19 cellular contexts compared by ENCODE assay signal in genomic region chr1:226700861-226701260, GRCh38. TPM values are rescaled to one million over a fixed set of nuclear protein-coding genes. Genes with fewer than 3 reads are reported as not detected.
DNase-seq lines count a peak whose midpoint lies in the region; ATAC-seq, FAIRE-seq and TF ChIP-seq lines count a peak whose summit lies in the region.
"Had no signal": no experiment of that assay in that cellular context is flagged by ENCODE, and none has a peak within 500 bp of the region (broad histone marks: within the 10 kb centered on the region; RNA-seq: fewer than 3 reads in every experiment).

No MANE protein-coding gene starts in this region.

- CTCF ChIA-PET in activated naive CD4-positive, alpha-beta T cell treated with anti-CD3 and anti-CD28 coated beads for 36 hours (lab: Charles Lee): interaction anchor here (0.6 to 2.1 kb wide), 10 partner anchors 8 to 75 kb away, joined by 3 to 6 read pairs (median 4); no protein-coding TSS in a partner anchor
- CTCF ChIA-PET in activated CD4-positive, alpha-beta memory T cell treated with anti-CD3 and anti-CD28 coated beads for 36 hours (lab: Charles Lee): interaction anchor here (0.8 to 4.2 kb wide), 5 partner anchors 13 to 127 kb away, joined by 3 to 16 read pairs (median 3); no protein-coding TSS in a partner anchor

- ATAC-seq in sciatic nerve: no peak
- ATAC-seq: left lobe of liver had no signal

- no peak for DNase-seq in activated naive CD4-positive, alpha-beta T cell treated with anti-CD3 and anti-CD28 coated beads for 36 hours
- no peak for DNase-seq in activated naive CD4-positive, alpha-beta T cell treated with anti-CD3 and anti-CD28 coated beads, Interleukin-2, amount 50 U/mL, for 16 hours
- DNase-seq in activated CD4-positive, alpha-beta memory T cell treated with anti-CD3 and anti-CD28 coated beads for 36 hours: no peak
- no peak for DNase-seq in mesothelial cell of epicardium (ENCODE audit: low spot score in 2 of 2, unreplicated experiment in 2 of 2)
- no peak for DNase-seq in NCI-H2107 treated with DMSO at 0.1 percent for 48 hours (lab: John Stamatoyannopoulos, UW; ENCODE audit: unreplicated experiment)
- no peak for DNase-seq in kidney
- no peak for DNase-seq in sciatic nerve (ENCODE audit: low spot score)
- DNase-seq: Calu3; hippocampal formation; NCI-H1105; NCI-H446 treated with DMSO at 0.1 percent for 48 hours; right lobe of liver; stimulated activated CD4-positive, alpha-beta T cell treated with anti-CD3 and anti-CD28 coated beads, Interleukin-2, amount 100 ng/mL, for 48 hours had no signal

- no peaks in the 10 kb centered on the region for H3K27me3 Mint-ChIP-seq in activated naive CD4-positive, alpha-beta T cell treated with anti-CD3 and anti-CD28 coated beads for 36 hours (ENCODE audit: low read depth)
- no peaks in the 10 kb centered on the region for H3K27me3 Mint-ChIP-seq in activated CD4-positive, alpha-beta memory T cell treated with anti-CD3 and anti-CD28 coated beads for 36 hours
- no peaks in the 10 kb centered on the region for H3K27me3 Mint-ChIP-seq in mesothelial cell of epicardium (ENCODE audit: low read depth)
- H3K27me3 Mint-ChIP-seq: dendritic cell treated with granulocyte-macrophage colony-stimulating factor and Interleukin-4, amounts not matched to agents 40 ng/mL and 50 ng/mL, for 4 days had no signal

- H3K9me3 ChIP-seq in kidney (ENCODE audit: control insufficient read depth in 1 of 2, low read length in 2 of 2): no peaks in the 10 kb centered on the region
- H3K9me3 ChIP-seq: right lobe of liver had no signal

- H3K9me3 Mint-ChIP-seq in activated naive CD4-positive, alpha-beta T cell treated with anti-CD3 and anti-CD28 coated beads for 36 hours: no peaks in the 10 kb centered on the region
- no peaks in the 10 kb centered on the region for H3K9me3 Mint-ChIP-seq in activated CD4-positive, alpha-beta memory T cell treated with anti-CD3 and anti-CD28 coated beads for 36 hours
- no peaks in the 10 kb centered on the region for H3K9me3 Mint-ChIP-seq in mesothelial cell of epicardium
- H3K9me3 Mint-ChIP-seq: dendritic cell treated with granulocyte-macrophage colony-stimulating factor and Interleukin-4, amounts not matched to agents 40 ng/mL and 50 ng/mL, for 4 days; neural progenitor cell had no signal

- peak overlapping the region; percentile 79 for H3K27ac Mint-ChIP-seq in activated naive CD4-positive, alpha-beta T cell treated with anti-CD3 and anti-CD28 coated beads for 36 hours
- peak overlapping the region; percentile 89 for H3K27ac Mint-ChIP-seq in activated CD4-positive, alpha-beta memory T cell treated with anti-CD3 and anti-CD28 coated beads for 36 hours
- H3K27ac Mint-ChIP-seq in mesothelial cell of epicardium: peak overlapping the region; percentile 12

- POLR2A ChIA-PET in activated CD4-positive, alpha-beta memory T cell treated with anti-CD3 and anti-CD28 coated beads for 36 hours (lab: Charles Lee): interaction anchor here (0.8 to 4.2 kb wide), 5 partner anchors 12 to 38 kb away, joined by 4 to 18 read pairs (median 5); partner anchors contain the start of gene ITPKB

- H3K27ac ChIP-seq in temporal lobe (ENCODE audit: low read depth, low read length) (peak overlapping the region; percentile 4), kidney (ENCODE audit: low read depth in 2 of 2, low read length in 2 of 2) (no peak overlapping the region)
- H3K27ac ChIP-seq: neural progenitor cell, right lobe of liver had no signal

- H3K4me3 ChIP-seq in kidney (ENCODE audit: low read length in 2 of 2): no peak overlapping the region
- H3K4me3 ChIP-seq: neural progenitor cell, right lobe of liver had no signal

- no peak for FAIRE-seq in kidney (lab: Jason Lieb, UNC)
- FAIRE-seq: GM18507, H1 had no signal

- intact Hi-C loops in activated naive CD4-positive, alpha-beta T cell treated with anti-CD3 and anti-CD28 coated beads for 36 hours (cut with micrococcal nuclease): no loop called here
- intact Hi-C loops in activated CD4-positive, alpha-beta memory T cell treated with anti-CD3 and anti-CD28 coated beads for 36 hours (cut with micrococcal nuclease): no loop called here
- intact Hi-C loops in kidney (cut with DNase I): no loop called here
- intact Hi-C loops in sciatic nerve (cut with DNase I): no loop called here

- H3K4me1 Mint-ChIP-seq in activated naive CD4-positive, alpha-beta T cell treated with anti-CD3 and anti-CD28 coated beads for 36 hours (ENCODE audit: low read depth): peaks cover 86% of the 10 kb centered on the region
- peaks cover 83% of the 10 kb centered on the region for H3K4me1 Mint-ChIP-seq in activated CD4-positive, alpha-beta memory T cell treated with anti-CD3 and anti-CD28 coated beads for 36 hours (ENCODE audit: low read depth)
- H3K4me1 Mint-ChIP-seq in mesothelial cell of epicardium: peaks cover 49% of the 10 kb centered on the region

- peaks cover 13 to 21% of the 10 kb centered on the region in 2 donors for H3K4me1 ChIP-seq in kidney (ENCODE audit: control insufficient read depth in 1 of 2, insufficient read depth in 1 of 2, low read depth in 1 of 2, low read length in 2 of 2)
- H3K4me1 ChIP-seq: neural progenitor cell had no signal

- peaks cover 0 to 7% of the 10 kb centered on the region in 2 donors for H3K36me3 ChIP-seq in kidney (ENCODE audit: control insufficient read depth in 1 of 2, insufficient read depth in 2 of 2, low read length in 2 of 2)
- H3K36me3 ChIP-seq: neural progenitor cell, right lobe of liver had no signal

- H3K36me3 Mint-ChIP-seq in activated naive CD4-positive, alpha-beta T cell treated with anti-CD3 and anti-CD28 coated beads for 36 hours (ENCODE audit: low read depth): peaks cover 16% of the 10 kb centered on the region
- peaks cover 18% of the 10 kb centered on the region for H3K36me3 Mint-ChIP-seq in activated CD4-positive, alpha-beta memory T cell treated with anti-CD3 and anti-CD28 coated beads for 36 hours
- no peaks in the 10 kb centered on the region for H3K36me3 Mint-ChIP-seq in mesothelial cell of epicardium

- TF ChIP-seq CTCF in mesothelial cell of epicardium (IDR thresholded peaks at IDR 0.05; ENCODE audit: unreplicated experiment) (no peak), kidney (IDR thresholded peaks at IDR 0.05; ENCODE audit: borderline replicate concordance, extremely low read depth, insufficient read depth) (no peak)

- H3K9ac ChIP-seq in kidney (ENCODE audit: low read length in 2 of 2): no peak overlapping the region
- H3K9ac ChIP-seq: neural progenitor cell had no signal

- no peak overlapping the region for H3K4me3 Mint-ChIP-seq in activated naive CD4-positive, alpha-beta T cell treated with anti-CD3 and anti-CD28 coated beads for 36 hours
- H3K4me3 Mint-ChIP-seq in activated CD4-positive, alpha-beta memory T cell treated with anti-CD3 and anti-CD28 coated beads for 36 hours: no peak overlapping the region
- H3K4me3 Mint-ChIP-seq in mesothelial cell of epicardium: no peak overlapping the region
- H3K4me3 Mint-ChIP-seq: dendritic cell treated with granulocyte-macrophage colony-stimulating factor and Interleukin-4, amounts not matched to agents 40 ng/mL and 50 ng/mL, for 4 days had no signal

RNA-seq across cellular contexts. Expression of gene ITPKB, which starts 38.2 kb away (rescaled TPM):
- total RNA-seq in activated naive CD4-positive, alpha-beta T cell treated with anti-CD3 and anti-CD28 coated beads for 36 hours: 10 to 100 TPM; 40.3 to 40.9 TPM
- total RNA-seq in activated CD4-positive, alpha-beta memory T cell treated with anti-CD3 and anti-CD28 coated beads for 36 hours: 10 to 100 TPM; 37.5 to 38.5 TPM
- total RNA-seq in mesothelial cell of epicardium (19.7 to 21.2 TPM (median 21.0 TPM) in 3 replicates), temporal lobe (6.1 TPM), kidney (39.3 TPM), sciatic nerve (81.2 TPM)
- 20.2 TPM for polyA plus RNA-seq in kidney (ENCODE audit: insufficient read depth, low read depth, low replicate concordance)

Comparison
In these comparisons a context has a peak if more than half of its experiments do, and no peak if none do; other contexts are left out.
1. H3K27ac Mint-ChIP-seq: peak in every context shown above with its lines; median percentile 89 in activated CD4-positive, alpha-beta memory T cell treated with anti-CD3 and anti-CD28 coated beads for 36 hours; 79 in activated naive CD4-positive, alpha-beta T cell treated with anti-CD3 and anti-CD28 coated beads for 36 hours; 12 in mesothelial cell of epicardium.